1 cellular context compared by ENCODE assay signal in the genomic region with DNA sequence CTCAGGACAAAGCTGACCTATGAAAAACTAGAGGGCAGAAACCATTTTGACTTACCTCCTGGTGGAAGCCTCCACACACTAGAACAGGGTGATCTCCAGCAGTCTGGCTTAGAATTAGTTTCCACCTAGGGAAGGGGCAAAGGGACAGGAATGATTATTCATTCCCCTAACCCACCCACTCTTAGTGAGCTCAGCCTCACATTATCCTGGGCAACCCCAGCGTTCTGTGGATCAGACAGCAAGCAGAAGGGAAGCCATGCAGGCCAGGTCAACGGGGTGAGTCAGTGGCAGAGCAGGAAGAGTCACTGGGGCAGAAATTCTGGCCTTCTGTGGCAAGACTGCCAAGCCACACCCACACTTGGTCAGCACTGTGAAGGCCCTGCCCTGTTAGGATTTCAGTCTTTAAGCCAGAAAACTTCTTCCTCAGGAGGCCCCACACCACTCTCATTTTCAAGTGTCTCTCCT.
TF ChIP-seq lines count a peak whose summit lies in the region.

No MANE protein-coding gene starts in this region.

TF ChIP-seq in liver, 16 proteins besides CTCF, POLR2A, EP300 and RAD21 (continued from another document):
- TF ChIP-seq, protein P1, sequence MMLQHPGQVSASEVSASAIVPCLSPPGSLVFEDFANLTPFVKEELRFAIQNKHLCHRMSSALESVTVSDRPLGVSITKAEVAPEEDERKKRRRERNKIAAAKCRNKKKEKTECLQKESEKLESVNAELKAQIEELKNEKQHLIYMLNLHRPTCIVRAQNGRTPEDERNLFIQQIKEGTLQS (IDR thresholded peaks at IDR 0.05), result peak; percentile 40
TF ChIP-seq in liver: peak in this region for 7.
